ENCODE assay signal across 1 cellular context in the genomic region with DNA sequence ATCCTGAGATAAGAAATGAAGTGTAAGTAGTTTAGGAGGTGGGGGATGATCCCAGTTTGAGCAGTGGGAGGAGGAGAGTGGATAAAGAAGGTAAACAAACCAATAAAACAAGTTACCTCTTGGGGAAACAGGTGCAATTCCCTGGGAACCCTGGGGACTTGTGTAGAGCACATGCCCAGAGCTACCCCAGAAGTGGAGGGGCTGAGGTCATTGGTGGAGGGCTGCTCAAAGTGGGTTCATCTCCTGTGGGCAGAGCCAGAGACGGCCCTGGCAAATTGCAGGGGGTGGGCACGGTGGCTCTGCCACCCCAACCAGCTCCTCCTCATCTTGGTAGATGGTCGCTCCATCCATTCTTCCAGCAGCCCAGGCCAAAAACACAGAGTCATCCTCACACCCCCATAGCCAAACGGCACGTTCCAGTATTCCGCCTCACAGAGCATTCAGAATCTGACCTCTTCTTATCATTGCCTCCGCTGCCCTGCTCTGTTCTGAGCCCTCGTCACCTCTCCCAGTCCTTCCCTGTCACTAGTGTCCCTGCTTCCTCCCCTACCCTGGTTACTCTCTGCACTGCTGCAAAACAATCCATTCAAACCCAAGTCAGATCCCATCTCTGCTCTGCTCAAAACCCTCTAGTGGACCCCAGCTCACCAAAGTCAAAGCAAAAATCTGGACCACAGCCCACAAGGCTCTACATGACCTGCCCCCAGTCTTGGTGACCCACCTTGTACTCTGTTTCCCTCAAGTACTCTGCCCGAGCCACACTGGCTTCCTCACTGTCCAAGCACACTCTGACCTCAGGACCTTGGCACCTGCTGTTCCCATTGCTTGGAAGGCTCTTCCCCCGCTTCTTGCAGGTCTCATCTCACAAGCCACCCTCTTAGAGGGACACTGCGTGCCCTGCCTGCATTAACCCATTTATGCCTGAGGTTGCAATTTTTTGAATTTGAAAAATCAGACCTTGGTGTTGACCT.
TF ChIP-seq lines count a peak whose summit lies in the region.

No MANE protein-coding gene starts in this region.

TF ChIP-seq in H1, 55 proteins besides CTCF, POLR2A, EP300 and RAD21:
- TF ChIP-seq, protein P1, sequence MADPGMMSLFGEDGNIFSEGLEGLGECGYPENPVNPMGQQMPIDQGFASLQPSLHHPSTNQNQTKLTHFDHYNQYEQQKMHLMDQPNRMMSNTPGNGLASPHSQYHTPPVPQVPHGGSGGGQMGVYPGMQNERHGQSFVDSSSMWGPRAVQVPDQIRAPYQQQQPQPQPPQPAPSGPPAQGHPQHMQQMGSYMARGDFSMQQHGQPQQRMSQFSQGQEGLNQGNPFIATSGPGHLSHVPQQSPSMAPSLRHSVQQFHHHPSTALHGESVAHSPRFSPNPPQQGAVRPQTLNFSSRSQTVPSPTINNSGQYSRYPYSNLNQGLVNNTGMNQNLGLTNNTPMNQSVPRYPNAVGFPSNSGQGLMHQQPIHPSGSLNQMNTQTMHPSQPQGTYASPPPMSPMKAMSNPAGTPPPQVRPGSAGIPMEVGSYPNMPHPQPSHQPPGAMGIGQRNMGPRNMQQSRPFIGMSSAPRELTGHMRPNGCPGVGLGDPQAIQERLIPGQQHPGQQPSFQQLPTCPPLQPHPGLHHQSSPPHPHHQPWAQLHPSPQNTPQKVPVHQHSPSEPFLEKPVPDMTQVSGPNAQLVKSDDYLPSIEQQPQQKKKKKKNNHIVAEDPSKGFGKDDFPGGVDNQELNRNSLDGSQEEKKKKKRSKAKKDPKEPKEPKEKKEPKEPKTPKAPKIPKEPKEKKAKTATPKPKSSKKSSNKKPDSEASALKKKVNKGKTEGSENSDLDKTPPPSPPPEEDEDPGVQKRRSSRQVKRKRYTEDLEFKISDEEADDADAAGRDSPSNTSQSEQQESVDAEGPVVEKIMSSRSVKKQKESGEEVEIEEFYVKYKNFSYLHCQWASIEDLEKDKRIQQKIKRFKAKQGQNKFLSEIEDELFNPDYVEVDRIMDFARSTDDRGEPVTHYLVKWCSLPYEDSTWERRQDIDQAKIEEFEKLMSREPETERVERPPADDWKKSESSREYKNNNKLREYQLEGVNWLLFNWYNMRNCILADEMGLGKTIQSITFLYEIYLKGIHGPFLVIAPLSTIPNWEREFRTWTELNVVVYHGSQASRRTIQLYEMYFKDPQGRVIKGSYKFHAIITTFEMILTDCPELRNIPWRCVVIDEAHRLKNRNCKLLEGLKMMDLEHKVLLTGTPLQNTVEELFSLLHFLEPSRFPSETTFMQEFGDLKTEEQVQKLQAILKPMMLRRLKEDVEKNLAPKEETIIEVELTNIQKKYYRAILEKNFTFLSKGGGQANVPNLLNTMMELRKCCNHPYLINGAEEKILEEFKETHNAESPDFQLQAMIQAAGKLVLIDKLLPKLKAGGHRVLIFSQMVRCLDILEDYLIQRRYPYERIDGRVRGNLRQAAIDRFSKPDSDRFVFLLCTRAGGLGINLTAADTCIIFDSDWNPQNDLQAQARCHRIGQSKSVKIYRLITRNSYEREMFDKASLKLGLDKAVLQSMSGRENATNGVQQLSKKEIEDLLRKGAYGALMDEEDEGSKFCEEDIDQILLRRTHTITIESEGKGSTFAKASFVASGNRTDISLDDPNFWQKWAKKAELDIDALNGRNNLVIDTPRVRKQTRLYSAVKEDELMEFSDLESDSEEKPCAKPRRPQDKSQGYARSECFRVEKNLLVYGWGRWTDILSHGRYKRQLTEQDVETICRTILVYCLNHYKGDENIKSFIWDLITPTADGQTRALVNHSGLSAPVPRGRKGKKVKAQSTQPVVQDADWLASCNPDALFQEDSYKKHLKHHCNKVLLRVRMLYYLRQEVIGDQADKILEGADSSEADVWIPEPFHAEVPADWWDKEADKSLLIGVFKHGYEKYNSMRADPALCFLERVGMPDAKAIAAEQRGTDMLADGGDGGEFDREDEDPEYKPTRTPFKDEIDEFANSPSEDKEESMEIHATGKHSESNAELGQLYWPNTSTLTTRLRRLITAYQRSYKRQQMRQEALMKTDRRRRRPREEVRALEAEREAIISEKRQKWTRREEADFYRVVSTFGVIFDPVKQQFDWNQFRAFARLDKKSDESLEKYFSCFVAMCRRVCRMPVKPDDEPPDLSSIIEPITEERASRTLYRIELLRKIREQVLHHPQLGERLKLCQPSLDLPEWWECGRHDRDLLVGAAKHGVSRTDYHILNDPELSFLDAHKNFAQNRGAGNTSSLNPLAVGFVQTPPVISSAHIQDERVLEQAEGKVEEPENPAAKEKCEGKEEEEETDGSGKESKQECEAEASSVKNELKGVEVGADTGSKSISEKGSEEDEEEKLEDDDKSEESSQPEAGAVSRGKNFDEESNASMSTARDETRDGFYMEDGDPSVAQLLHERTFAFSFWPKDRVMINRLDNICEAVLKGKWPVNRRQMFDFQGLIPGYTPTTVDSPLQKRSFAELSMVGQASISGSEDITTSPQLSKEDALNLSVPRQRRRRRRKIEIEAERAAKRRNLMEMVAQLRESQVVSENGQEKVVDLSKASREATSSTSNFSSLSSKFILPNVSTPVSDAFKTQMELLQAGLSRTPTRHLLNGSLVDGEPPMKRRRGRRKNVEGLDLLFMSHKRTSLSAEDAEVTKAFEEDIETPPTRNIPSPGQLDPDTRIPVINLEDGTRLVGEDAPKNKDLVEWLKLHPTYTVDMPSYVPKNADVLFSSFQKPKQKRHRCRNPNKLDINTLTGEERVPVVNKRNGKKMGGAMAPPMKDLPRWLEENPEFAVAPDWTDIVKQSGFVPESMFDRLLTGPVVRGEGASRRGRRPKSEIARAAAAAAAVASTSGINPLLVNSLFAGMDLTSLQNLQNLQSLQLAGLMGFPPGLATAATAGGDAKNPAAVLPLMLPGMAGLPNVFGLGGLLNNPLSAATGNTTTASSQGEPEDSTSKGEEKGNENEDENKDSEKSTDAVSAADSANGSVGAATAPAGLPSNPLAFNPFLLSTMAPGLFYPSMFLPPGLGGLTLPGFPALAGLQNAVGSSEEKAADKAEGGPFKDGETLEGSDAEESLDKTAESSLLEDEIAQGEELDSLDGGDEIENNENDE (IDR thresholded peaks at IDR 0.05; ENCODE audit: insufficient replicate concordance, low read length): no peak
- TF ChIP-seq RNF2 (IDR thresholded peaks at IDR 0.05; ENCODE audit: borderline replicate concordance, low read depth, low read length, missing control alignments, poor library complexity, severe bottlenecking) (no peak), TAF1 (IDR thresholded peaks at IDR 0.05; ENCODE audit: low read depth, low read length) (no peak)
